ENCODE assay signal across 1 cellular context in the genomic region with DNA sequence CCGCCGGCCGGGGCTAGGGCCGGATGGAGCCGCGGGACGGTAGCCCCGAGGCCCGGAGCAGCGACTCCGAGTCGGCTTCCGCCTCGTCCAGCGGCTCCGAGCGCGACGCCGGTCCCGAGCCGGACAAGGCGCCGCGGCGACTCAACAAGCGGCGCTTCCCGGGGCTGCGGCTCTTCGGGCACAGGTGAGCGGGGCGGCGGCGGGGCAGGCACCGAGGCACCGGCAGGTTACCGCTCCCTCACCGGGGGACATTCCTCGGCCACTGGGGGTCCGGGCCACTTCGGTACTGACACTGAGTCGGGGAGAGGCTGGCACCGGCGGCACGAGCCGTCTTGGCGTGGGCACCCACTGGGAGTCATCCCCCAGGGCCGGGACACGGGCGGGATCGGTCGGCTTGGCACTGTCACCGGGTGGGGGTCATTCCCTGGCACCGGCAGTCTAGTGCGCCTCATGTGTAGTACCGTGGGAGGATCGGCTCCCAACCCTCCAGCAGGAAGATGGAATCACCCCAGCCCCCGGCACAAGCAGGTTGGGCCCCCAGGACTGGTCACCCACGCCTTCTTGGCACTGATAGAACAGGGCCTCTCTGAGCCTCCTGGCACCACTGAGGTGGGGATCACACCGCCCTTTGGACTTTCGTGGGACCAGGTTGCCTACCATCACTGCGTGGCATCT.
A peak's percentile ranks its signal among the peaks of the same experiment; 100 is the strongest.
TF ChIP-seq lines count a peak whose summit lies in the region.

No MANE protein-coding gene starts in this region.

TF ChIP-seq in HepG2, 621 proteins besides CTCF, POLR2A, EP300 and RAD21 (continued from another document and continues in another):
- TF ChIP-seq, protein P1, sequence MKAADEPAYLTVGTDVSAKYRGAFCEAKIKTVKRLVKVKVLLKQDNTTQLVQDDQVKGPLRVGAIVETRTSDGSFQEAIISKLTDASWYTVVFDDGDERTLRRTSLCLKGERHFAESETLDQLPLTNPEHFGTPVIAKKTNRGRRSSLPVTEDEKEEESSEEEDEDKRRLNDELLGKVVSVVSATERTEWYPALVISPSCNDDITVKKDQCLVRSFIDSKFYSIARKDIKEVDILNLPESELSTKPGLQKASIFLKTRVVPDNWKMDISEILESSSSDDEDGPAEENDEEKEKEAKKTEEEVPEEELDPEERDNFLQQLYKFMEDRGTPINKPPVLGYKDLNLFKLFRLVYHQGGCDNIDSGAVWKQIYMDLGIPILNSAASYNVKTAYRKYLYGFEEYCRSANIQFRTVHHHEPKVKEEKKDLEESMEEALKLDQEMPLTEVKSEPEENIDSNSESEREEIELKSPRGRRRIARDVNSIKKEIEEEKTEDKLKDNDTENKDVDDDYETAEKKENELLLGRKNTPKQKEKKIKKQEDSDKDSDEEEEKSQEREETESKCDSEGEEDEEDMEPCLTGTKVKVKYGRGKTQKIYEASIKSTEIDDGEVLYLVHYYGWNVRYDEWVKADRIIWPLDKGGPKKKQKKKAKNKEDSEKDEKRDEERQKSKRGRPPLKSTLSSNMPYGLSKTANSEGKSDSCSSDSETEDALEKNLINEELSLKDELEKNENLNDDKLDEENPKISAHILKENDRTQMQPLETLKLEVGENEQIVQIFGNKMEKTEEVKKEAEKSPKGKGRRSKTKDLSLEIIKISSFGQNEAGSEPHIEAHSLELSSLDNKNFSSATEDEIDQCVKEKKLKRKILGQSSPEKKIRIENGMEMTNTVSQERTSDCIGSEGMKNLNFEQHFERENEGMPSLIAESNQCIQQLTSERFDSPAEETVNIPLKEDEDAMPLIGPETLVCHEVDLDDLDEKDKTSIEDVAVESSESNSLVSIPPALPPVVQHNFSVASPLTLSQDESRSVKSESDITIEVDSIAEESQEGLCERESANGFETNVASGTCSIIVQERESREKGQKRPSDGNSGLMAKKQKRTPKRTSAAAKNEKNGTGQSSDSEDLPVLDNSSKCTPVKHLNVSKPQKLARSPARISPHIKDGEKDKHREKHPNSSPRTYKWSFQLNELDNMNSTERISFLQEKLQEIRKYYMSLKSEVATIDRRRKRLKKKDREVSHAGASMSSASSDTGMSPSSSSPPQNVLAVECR (CRISPR knock-in tag; IDR thresholded peaks at IDR 0.05; ENCODE audit: borderline replicate concordance): peak; percentile 30; the same call in 1 of the 2 replicates
- TF ChIP-seq ZNF746 (CRISPR knock-in tag; IDR thresholded peaks at IDR 0.05) (no peak), XRCC5 (optimal IDR thresholded peaks at IDR 0.05; ENCODE audit: low read length) (no peak), ZNF34 (CRISPR knock-in tag; IDR thresholded peaks at IDR 0.05; ENCODE audit: borderline replicate concordance) (no peak), ZFP41 (CRISPR knock-in tag; IDR thresholded peaks at IDR 0.05; ENCODE audit: borderline replicate concordance) (no peak), IKZF1 (IDR thresholded peaks at IDR 0.05) (no peak), FOXA1 (IDR thresholded peaks at IDR 0.05) (no peak), FOXA1 (CRISPR knock-in tag; IDR thresholded peaks at IDR 0.05) (no peak), RXRB (CRISPR knock-in tag; IDR thresholded peaks at IDR 0.05; ENCODE audit: borderline replicate concordance) (no peak), ZNF792 (CRISPR knock-in tag; IDR thresholded peaks at IDR 0.05) (no peak), FOXJ3 (CRISPR knock-in tag; IDR thresholded peaks at IDR 0.05; ENCODE audit: borderline replicate concordance) (no peak), ZNF891 (CRISPR knock-in tag; IDR thresholded peaks at IDR 0.05) (peak; percentile 73; the same call in 1 of the 2 replicates), RBFOX2 (IDR thresholded peaks at IDR 0.05; ENCODE audit: low read depth, low read length) (peak; percentile 54; the same call in 1 of the 2 replicates), ZNF367 (CRISPR knock-in tag; IDR thresholded peaks at IDR 0.05; ENCODE audit: borderline replicate concordance) (no peak), KAT7 (CRISPR knock-in tag; IDR thresholded peaks at IDR 0.05; ENCODE audit: borderline replicate concordance) (peak; percentile 69; the same call in 1 of the 2 replicates), SNAI1 (CRISPR knock-in tag; IDR thresholded peaks at IDR 0.05; ENCODE audit: borderline replicate concordance) (no peak), ZNF713 (CRISPR knock-in tag; IDR thresholded peaks at IDR 0.05) (no peak), ELF4 (CRISPR knock-in tag; IDR thresholded peaks at IDR 0.05; ENCODE audit: borderline replicate concordance) (no peak), GLI4 (CRISPR knock-in tag; IDR thresholded peaks at IDR 0.05; ENCODE audit: borderline replicate concordance) (no peak), SAP130 (CRISPR knock-in tag; IDR thresholded peaks at IDR 0.05; ENCODE audit: low read depth) (no peak; the same call in 1 of the 2 replicates), ZNF124 (CRISPR knock-in tag; IDR thresholded peaks at IDR 0.05) (no peak), PHF8 (CRISPR knock-in tag; IDR thresholded peaks at IDR 0.05) (peak; percentile 57; the same call in 1 of the 2 replicates), ZNF510 (CRISPR knock-in tag; IDR thresholded peaks at IDR 0.05; ENCODE audit: low read depth) (no peak), KMT2B (CRISPR knock-in tag; IDR thresholded peaks at IDR 0.05) (no peak), EED (CRISPR knock-in tag; IDR thresholded peaks at IDR 0.05) (no peak), MEIS1 (CRISPR knock-in tag; IDR thresholded peaks at IDR 0.05; ENCODE audit: borderline replicate concordance) (0 out of 2 replicates have a peak, but pooled peaks have one; percentile 40), ZSCAN22 (CRISPR knock-in tag; IDR thresholded peaks at IDR 0.05) (no peak), CC2D1A (CRISPR knock-in tag; IDR thresholded peaks at IDR 0.05) (no peak), ZC3H13 (CRISPR knock-in tag; IDR thresholded peaks at IDR 0.05) (no peak), ZNF678 (CRISPR knock-in tag; IDR thresholded peaks at IDR 0.05) (0 out of 2 replicates have a peak, but pooled peaks have one; percentile 46), NFE2L2 (IDR thresholded peaks at IDR 0.05; ENCODE audit: low read length) (no peak), YEATS2 (CRISPR knock-in tag; IDR thresholded peaks at IDR 0.05; ENCODE audit: borderline replicate concordance) (no peak), RARA (CRISPR knock-in tag; IDR thresholded peaks at IDR 0.05) (no peak)
- TF ChIP-seq, protein P2, sequence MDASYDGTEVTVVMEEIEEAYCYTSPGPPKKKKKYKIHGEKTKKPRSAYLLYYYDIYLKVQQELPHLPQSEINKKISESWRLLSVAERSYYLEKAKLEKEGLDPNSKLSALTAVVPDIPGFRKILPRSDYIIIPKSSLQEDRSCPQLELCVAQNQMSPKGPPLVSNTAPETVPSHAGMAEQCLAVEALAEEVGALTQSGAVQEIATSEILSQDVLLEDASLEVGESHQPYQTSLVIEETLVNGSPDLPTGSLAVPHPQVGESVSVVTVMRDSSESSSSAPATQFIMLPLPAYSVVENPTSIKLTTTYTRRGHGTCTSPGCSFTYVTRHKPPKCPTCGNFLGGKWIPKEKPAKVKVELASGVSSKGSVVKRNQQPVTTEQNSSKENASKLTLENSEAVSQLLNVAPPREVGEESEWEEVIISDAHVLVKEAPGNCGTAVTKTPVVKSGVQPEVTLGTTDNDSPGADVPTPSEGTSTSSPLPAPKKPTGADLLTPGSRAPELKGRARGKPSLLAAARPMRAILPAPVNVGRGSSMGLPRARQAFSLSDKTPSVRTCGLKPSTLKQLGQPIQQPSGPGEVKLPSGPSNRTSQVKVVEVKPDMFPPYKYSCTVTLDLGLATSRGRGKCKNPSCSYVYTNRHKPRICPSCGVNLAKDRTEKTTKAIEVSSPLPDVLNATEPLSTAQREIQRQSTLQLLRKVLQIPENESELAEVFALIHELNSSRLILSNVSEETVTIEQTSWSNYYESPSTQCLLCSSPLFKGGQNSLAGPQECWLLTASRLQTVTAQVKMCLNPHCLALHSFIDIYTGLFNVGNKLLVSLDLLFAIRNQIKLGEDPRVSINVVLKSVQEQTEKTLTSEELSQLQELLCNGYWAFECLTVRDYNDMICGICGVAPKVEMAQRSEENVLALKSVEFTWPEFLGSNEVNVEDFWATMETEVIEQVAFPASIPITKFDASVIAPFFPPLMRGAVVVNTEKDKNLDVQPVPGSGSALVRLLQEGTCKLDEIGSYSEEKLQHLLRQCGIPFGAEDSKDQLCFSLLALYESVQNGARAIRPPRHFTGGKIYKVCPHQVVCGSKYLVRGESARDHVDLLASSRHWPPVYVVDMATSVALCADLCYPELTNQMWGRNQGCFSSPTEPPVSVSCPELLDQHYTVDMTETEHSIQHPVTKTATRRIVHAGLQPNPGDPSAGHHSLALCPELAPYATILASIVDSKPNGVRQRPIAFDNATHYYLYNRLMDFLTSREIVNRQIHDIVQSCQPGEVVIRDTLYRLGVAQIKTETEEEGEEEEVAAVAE (CRISPR knock-in tag; IDR thresholded peaks at IDR 0.05; ENCODE audit: borderline replicate concordance): no peak
- TF ChIP-seq, protein P3, sequence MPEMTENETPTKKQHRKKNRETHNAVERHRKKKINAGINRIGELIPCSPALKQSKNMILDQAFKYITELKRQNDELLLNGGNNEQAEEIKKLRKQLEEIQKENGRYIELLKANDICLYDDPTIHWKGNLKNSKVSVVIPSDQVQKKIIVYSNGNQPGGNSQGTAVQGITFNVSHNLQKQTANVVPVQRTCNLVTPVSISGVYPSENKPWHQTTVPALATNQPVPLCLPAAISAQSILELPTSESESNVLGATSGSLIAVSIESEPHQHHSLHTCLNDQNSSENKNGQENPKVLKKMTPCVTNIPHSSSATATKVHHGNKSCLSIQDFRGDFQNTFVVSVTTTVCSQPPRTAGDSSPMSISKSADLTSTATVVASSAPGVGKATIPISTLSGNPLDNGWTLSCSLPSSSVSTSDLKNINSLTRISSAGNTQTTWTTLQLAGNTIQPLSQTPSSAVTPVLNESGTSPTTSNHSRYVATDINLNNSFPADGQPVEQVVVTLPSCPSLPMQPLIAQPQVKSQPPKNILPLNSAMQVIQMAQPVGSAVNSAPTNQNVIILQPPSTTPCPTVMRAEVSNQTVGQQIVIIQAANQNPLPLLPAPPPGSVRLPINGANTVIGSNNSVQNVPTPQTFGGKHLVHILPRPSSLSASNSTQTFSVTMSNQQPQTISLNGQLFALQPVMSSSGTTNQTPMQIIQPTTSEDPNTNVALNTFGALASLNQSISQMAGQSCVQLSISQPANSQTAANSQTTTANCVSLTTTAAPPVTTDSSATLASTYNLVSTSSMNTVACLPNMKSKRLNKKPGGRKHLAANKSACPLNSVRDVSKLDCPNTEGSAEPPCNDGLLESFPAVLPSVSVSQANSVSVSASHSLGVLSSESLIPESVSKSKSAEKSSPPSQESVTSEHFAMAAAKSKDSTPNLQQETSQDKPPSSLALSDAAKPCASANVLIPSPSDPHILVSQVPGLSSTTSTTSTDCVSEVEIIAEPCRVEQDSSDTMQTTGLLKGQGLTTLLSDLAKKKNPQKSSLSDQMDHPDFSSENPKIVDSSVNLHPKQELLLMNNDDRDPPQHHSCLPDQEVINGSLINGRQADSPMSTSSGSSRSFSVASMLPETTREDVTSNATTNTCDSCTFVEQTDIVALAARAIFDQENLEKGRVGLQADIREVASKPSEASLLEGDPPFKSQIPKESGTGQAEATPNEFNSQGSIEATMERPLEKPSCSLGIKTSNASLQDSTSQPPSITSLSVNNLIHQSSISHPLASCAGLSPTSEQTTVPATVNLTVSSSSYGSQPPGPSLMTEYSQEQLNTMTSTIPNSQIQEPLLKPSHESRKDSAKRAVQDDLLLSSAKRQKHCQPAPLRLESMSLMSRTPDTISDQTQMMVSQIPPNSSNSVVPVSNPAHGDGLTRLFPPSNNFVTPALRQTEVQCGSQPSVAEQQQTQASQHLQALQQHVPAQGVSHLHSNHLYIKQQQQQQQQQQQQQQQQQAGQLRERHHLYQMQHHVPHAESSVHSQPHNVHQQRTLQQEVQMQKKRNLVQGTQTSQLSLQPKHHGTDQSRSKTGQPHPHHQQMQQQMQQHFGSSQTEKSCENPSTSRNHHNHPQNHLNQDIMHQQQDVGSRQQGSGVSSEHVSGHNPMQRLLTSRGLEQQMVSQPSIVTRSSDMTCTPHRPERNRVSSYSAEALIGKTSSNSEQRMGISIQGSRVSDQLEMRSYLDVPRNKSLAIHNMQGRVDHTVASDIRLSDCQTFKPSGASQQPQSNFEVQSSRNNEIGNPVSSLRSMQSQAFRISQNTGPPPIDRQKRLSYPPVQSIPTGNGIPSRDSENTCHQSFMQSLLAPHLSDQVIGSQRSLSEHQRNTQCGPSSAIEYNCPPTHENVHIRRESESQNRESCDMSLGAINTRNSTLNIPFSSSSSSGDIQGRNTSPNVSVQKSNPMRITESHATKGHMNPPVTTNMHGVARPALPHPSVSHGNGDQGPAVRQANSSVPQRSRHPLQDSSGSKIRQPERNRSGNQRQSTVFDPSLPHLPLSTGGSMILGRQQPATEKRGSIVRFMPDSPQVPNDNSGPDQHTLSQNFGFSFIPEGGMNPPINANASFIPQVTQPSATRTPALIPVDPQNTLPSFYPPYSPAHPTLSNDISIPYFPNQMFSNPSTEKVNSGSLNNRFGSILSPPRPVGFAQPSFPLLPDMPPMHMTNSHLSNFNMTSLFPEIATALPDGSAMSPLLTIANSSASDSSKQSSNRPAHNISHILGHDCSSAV (CRISPR knock-in tag; IDR thresholded peaks at IDR 0.05; ENCODE audit: borderline replicate concordance): no peak
- TF ChIP-seq, protein P4, sequence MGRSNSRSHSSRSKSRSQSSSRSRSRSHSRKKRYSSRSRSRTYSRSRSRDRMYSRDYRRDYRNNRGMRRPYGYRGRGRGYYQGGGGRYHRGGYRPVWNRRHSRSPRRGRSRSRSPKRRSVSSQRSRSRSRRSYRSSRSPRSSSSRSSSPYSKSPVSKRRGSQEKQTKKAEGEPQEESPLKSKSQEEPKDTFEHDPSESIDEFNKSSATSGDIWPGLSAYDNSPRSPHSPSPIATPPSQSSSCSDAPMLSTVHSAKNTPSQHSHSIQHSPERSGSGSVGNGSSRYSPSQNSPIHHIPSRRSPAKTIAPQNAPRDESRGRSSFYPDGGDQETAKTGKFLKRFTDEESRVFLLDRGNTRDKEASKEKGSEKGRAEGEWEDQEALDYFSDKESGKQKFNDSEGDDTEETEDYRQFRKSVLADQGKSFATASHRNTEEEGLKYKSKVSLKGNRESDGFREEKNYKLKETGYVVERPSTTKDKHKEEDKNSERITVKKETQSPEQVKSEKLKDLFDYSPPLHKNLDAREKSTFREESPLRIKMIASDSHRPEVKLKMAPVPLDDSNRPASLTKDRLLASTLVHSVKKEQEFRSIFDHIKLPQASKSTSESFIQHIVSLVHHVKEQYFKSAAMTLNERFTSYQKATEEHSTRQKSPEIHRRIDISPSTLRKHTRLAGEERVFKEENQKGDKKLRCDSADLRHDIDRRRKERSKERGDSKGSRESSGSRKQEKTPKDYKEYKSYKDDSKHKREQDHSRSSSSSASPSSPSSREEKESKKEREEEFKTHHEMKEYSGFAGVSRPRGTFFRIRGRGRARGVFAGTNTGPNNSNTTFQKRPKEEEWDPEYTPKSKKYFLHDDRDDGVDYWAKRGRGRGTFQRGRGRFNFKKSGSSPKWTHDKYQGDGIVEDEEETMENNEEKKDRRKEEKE (IDR thresholded peaks at IDR 0.05): no peak
- TF ChIP-seq, protein P5, sequence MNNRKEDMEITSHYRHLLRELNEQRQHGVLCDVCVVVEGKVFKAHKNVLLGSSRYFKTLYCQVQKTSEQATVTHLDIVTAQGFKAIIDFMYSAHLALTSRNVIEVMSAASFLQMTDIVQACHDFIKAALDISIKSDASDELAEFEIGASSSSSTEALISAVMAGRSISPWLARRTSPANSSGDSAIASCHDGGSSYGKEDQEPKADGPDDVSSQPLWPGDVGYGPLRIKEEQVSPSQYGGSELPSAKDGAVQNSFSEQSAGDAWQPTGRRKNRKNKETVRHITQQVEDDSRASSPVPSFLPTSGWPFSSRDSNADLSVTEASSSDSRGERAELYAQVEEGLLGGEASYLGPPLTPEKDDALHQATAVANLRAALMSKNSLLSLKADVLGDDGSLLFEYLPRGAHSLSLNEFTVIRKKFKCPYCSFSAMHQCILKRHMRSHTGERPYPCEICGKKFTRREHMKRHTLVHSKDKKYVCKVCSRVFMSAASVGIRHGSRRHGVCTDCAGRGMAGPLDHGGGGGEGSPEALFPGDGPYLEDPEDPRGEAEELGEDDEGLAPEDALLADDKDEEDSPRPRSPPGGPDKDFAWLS (CRISPR knock-in tag; IDR thresholded peaks at IDR 0.05; ENCODE audit: borderline replicate concordance): no peak
